27 cellular contexts compared by ENCODE assay signal in genomic region chr2:152011724-152012123, GRCh38.
"Had no signal": no experiment of that assay in that cellular context is flagged by ENCODE, and none has a peak within 500 bp of the region (broad histone marks: within the 10 kb centered on the region; RNA-seq: fewer than 3 reads in every experiment).

No MANE protein-coding gene starts in this region.

- H3K27ac ChIP-seq: stomach, suprapubic skin, testis, thoracic aorta, thyroid gland, tibial artery, tibial nerve, transverse colon, upper lobe of left lung, upper lobe of right lung, uterus, vagina had no signal

- FAIRE-seq: urothelium cell line had no signal

- H3K4me3 ChIP-seq: stomach, suprapubic skin, testis, thoracic aorta, thyroid gland, tibial artery, tibial nerve, transverse colon, upper lobe of left lung, upper lobe of right lung, uterus, vagina had no signal

- H3K9me3 ChIP-seq: stomach, suprapubic skin, testis, thoracic aorta, thyroid gland, tibial artery, tibial nerve, transverse colon, upper lobe of left lung, upper lobe of right lung, uterus, vagina had no signal

- H3K36me3 ChIP-seq: stomach, suprapubic skin, thoracic aorta, thyroid gland, tibial artery, tibial nerve, transverse colon, upper lobe of left lung, upper lobe of right lung, uterus, vagina had no signal

- DNase-seq: stimulated activated CD4-positive, alpha-beta T cell treated with anti-CD3 and anti-CD28 coated beads, Interleukin-2, amount 100 ng/mL, for 48 hours; stimulated activated CD4-positive, alpha-beta T cell treated with anti-CD3 and anti-CD28 coated beads, Interleukin-4, amount 100 ng/mL, for 1 hour; stimulated activated CD4-positive, alpha-beta T cell treated with anti-CD3 and anti-CD28 coated beads, Interleukin-4, amount 100 ng/mL, for 24 hours; stimulated activated CD4-positive, alpha-beta T cell treated with anti-CD3 and anti-CD28 coated beads, Interleukin-4, amount 100 ng/mL, for 4 hours; stimulated activated CD8-positive, alpha-beta memory T cell treated with anti-CD3 and anti-CD28 coated beads, Interleukin-4, amount 100 ng/mL, for 48 hours; stimulated activated naive B cell treated with anti-CD40 and anti-IgM and Interleukin-4, amounts not matched to agents 10 μg/mL and 1 μg/mL and 100 μg/mL, for 72 hours; stimulated activated naive CD4-positive, alpha-beta T cell; stimulated activated naive CD4-positive, alpha-beta T cell treated with Interleukin-2 at 50 U/mL for 16 hours; stimulated activated naive CD8-positive, alpha-beta T cell treated with anti-CD3 and anti-CD28 coated beads, Interleukin-15, amount 100 ng/mL, for 72 hours; stimulated activated naive CD8-positive, alpha-beta T cell treated with anti-CD3 and anti-CD28 coated beads, Interleukin-15, Interleukin-2, amounts not matched to agents 100 U/mL and 50 U/mL, for 24 hours; stomach; substantia nigra; testis; thyroid gland; tibial artery; transverse colon; trophoblast cell; upper lobe of left lung; upper lobe of right lung; uterus had no signal

- H3K4me1 ChIP-seq: stomach, suprapubic skin, testis, thyroid gland, tibial nerve, transverse colon, upper lobe of left lung, upper lobe of right lung, uterus, vagina had no signal

- ATAC-seq: stimulated activated effector memory CD8-positive, alpha-beta T cell treated with anti-CD3 and anti-CD28 coated beads, Interleukin-12 subunit alpha, Interleukin-12 subunit beta, amount 100 ng/mL, for 72 hours; stimulated activated memory B cell treated with anti-CD40 and anti-IgM and Interleukin-4, amounts not matched to agents 10 μg/mL and 1 μg/mL and 100 μg/mL, for 72 hours; stimulated activated naive B cell treated with anti-CD40 and anti-IgM and Interleukin-4, amounts not matched to agents 10 μg/mL and 1 μg/mL and 100 μg/mL, for 72 hours; stimulated activated naive CD8-positive, alpha-beta T cell treated with anti-CD3 and anti-CD28 coated beads, Interleukin-15, amount 100 ng/mL, for 72 hours; stimulated activated naive CD8-positive, alpha-beta T cell treated with anti-CD3 and anti-CD28 coated beads, Interleukin-15, Interleukin-2, amounts not matched to agents 100 U/mL and 50 U/mL, for 24 hours; upper lobe of right lung had no signal

- H3K27me3 ChIP-seq: stomach, suprapubic skin, testis, thyroid gland, tibial artery, tibial nerve, transverse colon, upper lobe of left lung, upper lobe of right lung, uterus, vagina had no signal
